Comparison of ENCODE assay signal across 8 cellular contexts in the genomic region with DNA sequence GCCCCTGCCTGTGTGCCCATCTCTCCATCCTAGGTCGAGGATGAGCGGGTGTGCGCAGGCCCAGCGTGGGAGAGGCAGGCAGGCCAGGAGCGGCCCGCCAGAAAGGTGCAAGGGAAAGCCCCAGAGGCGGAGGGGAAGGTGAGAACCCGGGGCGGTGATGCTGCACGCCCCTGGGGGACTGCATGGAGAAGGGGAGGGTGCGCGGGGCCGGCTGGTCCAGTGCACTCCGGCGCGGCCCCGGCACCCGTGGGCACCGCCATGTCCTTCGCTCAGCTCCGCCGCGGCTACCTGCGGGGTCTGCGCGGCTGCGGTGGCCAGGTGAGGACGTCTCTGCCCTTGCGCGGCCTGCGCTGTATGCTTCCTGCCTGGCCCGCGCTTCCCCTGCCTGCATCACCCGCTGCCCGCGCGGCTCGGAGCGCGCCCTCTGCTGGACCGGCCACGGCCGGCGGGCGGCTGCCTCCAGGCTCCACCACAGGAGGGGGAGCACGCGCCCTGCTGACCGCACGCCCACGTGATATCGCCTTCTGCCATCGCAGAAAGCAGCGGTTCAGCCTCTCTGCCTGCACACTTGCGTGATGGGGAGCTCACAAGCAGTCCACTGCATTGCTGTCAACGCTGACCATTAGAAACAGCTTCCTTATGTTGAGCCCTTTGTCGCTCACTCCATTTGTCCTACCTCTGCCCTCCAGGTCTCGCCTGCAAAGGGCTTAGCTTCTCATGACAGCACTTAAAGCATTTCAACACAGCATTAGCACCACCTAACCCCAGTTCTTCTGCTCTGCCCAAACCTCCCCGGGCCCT.
A peak's percentile ranks its signal among the peaks of the same experiment; 100 is the strongest.
DNase-seq lines count a peak whose midpoint lies in the region; ATAC-seq and TF ChIP-seq lines count a peak whose summit lies in the region.

No MANE protein-coding gene starts in this region.

- TF ChIP-seq CTCF in transverse colon (IDR thresholded peaks at IDR 0.05): peak; percentile 77 to 90 (median 85)

- peaks cover 13% of the 10 kb centered on the region for H3K27me3 Mint-ChIP-seq in activated naive CD4-positive, alpha-beta T cell treated with anti-CD3 and anti-CD28 coated beads, Interleukin-2, amount 10 ng/mL, durations not matched to agents 7 days and 5 days

- no peaks in the 10 kb centered on the region for H3K36me3 ChIP-seq in transverse colon

- no peak overlapping the region for H3K4me3 Mint-ChIP-seq in activated naive CD4-positive, alpha-beta T cell treated with anti-CD3 and anti-CD28 coated beads, Interleukin-2, amount 10 ng/mL, durations not matched to agents 7 days and 5 days

- DNase-seq in A172 (ENCODE audit: low spot score) (peak; percentile 17), Right ventricle myocardium inferior (ENCODE audit: missing footprints) (peak; percentile 91), posterior vena cava (ENCODE audit: low spot score) (peak; percentile 96), transverse colon (peak; percentile 84)
- DNase-seq in activated naive CD4-positive, alpha-beta T cell treated with anti-CD3 and anti-CD28 coated beads, Interleukin-2, amount 10 ng/mL, durations not matched to agents 7 days and 5 days: peak; percentile 70

- H3K9me3 ChIP-seq in transverse colon: no peaks in the 10 kb centered on the region

- H3K4me3 ChIP-seq in transverse colon: peak overlapping the region in 2 of 4 donors; percentile 24 to 34

- H3K4me1 Mint-ChIP-seq in activated naive CD4-positive, alpha-beta T cell treated with anti-CD3 and anti-CD28 coated beads, Interleukin-2, amount 10 ng/mL, durations not matched to agents 7 days and 5 days: peaks cover 7% of the 10 kb centered on the region

- peak overlapping the region in 1 of 4 donors; percentile 8 for H3K27ac ChIP-seq in transverse colon

- WGBS in transverse colon (ENCODE audit: low coverage in 1 of 2), 2 donors: 23% methylated on average over 47 of the region's 58 CpGs; no CpG with 5 or more reads in 1 of the 2 donors

- H3K36me3 Mint-ChIP-seq in activated naive CD4-positive, alpha-beta T cell treated with anti-CD3 and anti-CD28 coated beads, Interleukin-2, amount 10 ng/mL, durations not matched to agents 7 days and 5 days: no peaks in the 10 kb centered on the region

- in situ Hi-C loops in transverse colon (cut with MboI; ENCODE audit: low pct_ligation_motif_present in 1 of 4, low pct_unique_long_range_greater_than_20kb in 1 of 4, low sequenced_read_pairs in 3 of 4): loop anchor here in 3 of 4 donors (25.0 kb wide), 2 partner anchors 551 to 624 kb away; no protein-coding TSS in a partner anchor

- intact Hi-C loops in Right ventricle myocardium inferior (cut with DNase I) (loop anchor here (1.0 to 10.0 kb wide), 4 partner anchors 76 to 639 kb away; no protein-coding TSS in a partner anchor), posterior vena cava (cut with DNase I) (loop anchor here (5.0 to 10.0 kb wide), 2 partner anchors 554 to 619 kb away; no protein-coding TSS in a partner anchor), transverse colon (cut with DNase I; ENCODE audit: low total_unique reads) (loop anchor here (10.0 kb wide), 1 partner anchor 636 kb away; no protein-coding TSS in a partner anchor)

- H3K27me3 ChIP-seq in transverse colon: no peaks in the 10 kb centered on the region

- H3K27ac Mint-ChIP-seq in activated naive CD4-positive, alpha-beta T cell treated with anti-CD3 and anti-CD28 coated beads, Interleukin-2, amount 10 ng/mL, durations not matched to agents 7 days and 5 days: no peak overlapping the region

- CTCF ChIA-PET in activated naive CD4-positive, alpha-beta T cell treated with anti-CD3 and anti-CD28 coated beads, Interleukin-2, amount 10 ng/mL, durations not matched to agents 7 days and 5 days (lab: Charles Lee): interaction anchor here (0.6 to 3.4 kb wide), 5 partner anchors 9 to 621 kb away, joined by 3 to 12 read pairs (median 3); no protein-coding TSS in a partner anchor

- no peaks in the 10 kb centered on the region for H3K9me3 Mint-ChIP-seq in activated naive CD4-positive, alpha-beta T cell treated with anti-CD3 and anti-CD28 coated beads, Interleukin-2, amount 10 ng/mL, durations not matched to agents 7 days and 5 days

- peaks cover 4 to 10% (median 9%) of the 10 kb centered on the region in 4 donors for H3K4me1 ChIP-seq in transverse colon

- TF ChIP-seq EP300 in transverse colon (IDR thresholded peaks at IDR 0.05; ENCODE audit: low read depth): no peak

- ATAC-seq in GM18517 (IDR thresholded peaks at IDR 0.05; ENCODE audit: unreplicated experiment): peak; percentile 78
- ATAC-seq in HG03045 (IDR thresholded peaks at IDR 0.05; ENCODE audit: unreplicated experiment): peak; percentile 62
- ATAC-seq in Right ventricle myocardium inferior: peak; percentile 98

- no peak for TF ChIP-seq POLR2A in transverse colon (IDR thresholded peaks at IDR 0.05)

TF ChIP-seq in PFSK-1, 5 proteins besides CTCF, POLR2A, EP300 and RAD21:
- TF ChIP-seq FOXP2 (optimal IDR thresholded peaks at IDR 0.05; ENCODE audit: borderline replicate concordance, extremely low read depth, extremely low read length, insufficient read depth) (peak; percentile 72), POLR2AphosphoS5 (IDR thresholded peaks at IDR 0.05; ENCODE audit: low read depth, low read length) (no peak)

Comparison
In these comparisons a context has a peak if more than half of its experiments do, and no peak if none do; other contexts are left out.
1. DNase-seq: peak in every context shown above with its lines; median percentile 96 in posterior vena cava; 91 in Right ventricle myocardium inferior; 84 in transverse colon; 70 in activated naive CD4-positive, alpha-beta T cell treated with anti-CD3 and anti-CD28 coated beads, Interleukin-2, amount 10 ng/mL, durations not matched to agents 7 days and 5 days; 17 in A172.